Comparison of ENCODE assay signal across 10 cellular contexts in genomic region chr5:115962239-115962564, GRCh38. TPM values are rescaled to one million over a fixed set of nuclear protein-coding genes. Genes with fewer than 3 reads are reported as not detected.
DNase-seq lines count a peak whose midpoint lies in the region; ATAC-seq and TF ChIP-seq lines count a peak whose summit lies in the region.
"Had no signal": no experiment of that assay in that cellular context is flagged by ENCODE, and none has a peak within 500 bp of the region (broad histone marks: within the 10 kb centered on the region; RNA-seq: fewer than 3 reads in every experiment).

LVRN (plus strand) TSS chr5:115962475; CDS start chr5:115962618, 143 bp downstream.

- no peak for DNase-seq in stimulated activated naive CD8-positive, alpha-beta T cell treated with anti-CD3 and anti-CD28 coated beads, Interleukin-15, amount 100 ng/mL, for 72 hours
- DNase-seq in stimulated activated naive CD8-positive, alpha-beta T cell treated with anti-CD3 and anti-CD28 coated beads, Interleukin-15, Interleukin-2, amounts not matched to agents 100 U/mL and 50 U/mL, for 24 hours: no peak
- no peak for DNase-seq in esophagus muscularis mucosa (ENCODE audit: extremely low spot score)
- DNase-seq in neural progenitor cell (ENCODE audit: low spot score): no peak
- DNase-seq in NCI-H2081 (lab: John Stamatoyannopoulos, UW): no peak
- DNase-seq in NK-92 treated with Interleukin-12 subunit alpha and Interleukin-12 subunit beta, amount 100 ng/mL, for 24 hours (lab: John Stamatoyannopoulos, UW): no peak
- DNase-seq: CD4-positive, alpha-beta T cell; SHP77 had no signal

- TF ChIP-seq EP300 in esophagus muscularis mucosa (IDR thresholded peaks at IDR 0.05): no peak

- H2AFZ ChIP-seq in neural progenitor cell (replicated peaks): peak within 1 kb of the TSS; percentile 72

- H3K9me3 ChIP-seq in esophagus muscularis mucosa (no peaks in the 10 kb centered on the region), neural progenitor cell (ENCODE audit: low read depth) (no peaks in the 10 kb centered on the region)

- H3K9ac ChIP-seq in neural progenitor cell: no peak within 1 kb of the TSS

- no peak for TF ChIP-seq POLR2A in esophagus muscularis mucosa (IDR thresholded peaks at IDR 0.05; ENCODE audit: low read depth)

- no peaks in the 10 kb centered on the region for H3K36me3 ChIP-seq in esophagus muscularis mucosa
- no peaks in the 10 kb centered on the region for H3K36me3 ChIP-seq in neural progenitor cell

- no peaks in the 10 kb centered on the region for H3K79me2 ChIP-seq in neural progenitor cell (ENCODE audit: low read depth)

- H3K4me3 ChIP-seq in esophagus muscularis mucosa: peak within 1 kb of the TSS; percentile 40 to 61 (median 49)
- H3K4me3 ChIP-seq in neural progenitor cell: peak within 1 kb of the TSS; percentile 45

- no peak for TF ChIP-seq CTCF in esophagus muscularis mucosa (IDR thresholded peaks at IDR 0.05)
- TF ChIP-seq CTCF in neural progenitor cell (IDR thresholded peaks at IDR 0.05): no peak

- peaks cover 59% of the 10 kb centered on the region for H3K27me3 Mint-ChIP-seq in stimulated activated naive CD8-positive, alpha-beta T cell treated with anti-CD3 and anti-CD28 coated beads, Interleukin-15, amount 100 ng/mL, for 72 hours
- H3K27me3 Mint-ChIP-seq in neural progenitor cell (ENCODE audit: insufficient read depth, low read depth): peaks cover 18% of the 10 kb centered on the region

- H3K27ac Mint-ChIP-seq in stimulated activated naive CD8-positive, alpha-beta T cell treated with anti-CD3 and anti-CD28 coated beads, Interleukin-15, amount 100 ng/mL, for 72 hours: no peak within 1 kb of the TSS
- no peak within 1 kb of the TSS for H3K27ac Mint-ChIP-seq in neural progenitor cell
- H3K27ac Mint-ChIP-seq: CD4-positive, alpha-beta T cell had no signal

- no peaks in the 10 kb centered on the region for H3K36me3 Mint-ChIP-seq in neural progenitor cell

- H3K27me3 ChIP-seq in esophagus muscularis mucosa (peaks cover 0 to 82% (median 25%) of the 10 kb centered on the region in 4 donors), neural progenitor cell (peaks cover 76% of the 10 kb centered on the region)

- peak within 1 kb of the TSS; percentile 46 to 60 for H3K4me3 Mint-ChIP-seq in stimulated activated naive CD8-positive, alpha-beta T cell treated with anti-CD3 and anti-CD28 coated beads, Interleukin-15, amount 100 ng/mL, for 72 hours
- peak within 1 kb of the TSS; percentile 38 for H3K4me3 Mint-ChIP-seq in neural progenitor cell
- H3K4me3 Mint-ChIP-seq: CD4-positive, alpha-beta T cell had no signal

- ATAC-seq in stimulated activated naive CD8-positive, alpha-beta T cell treated with anti-CD3 and anti-CD28 coated beads, Interleukin-15, amount 100 ng/mL, for 72 hours: no peak
- no peak for ATAC-seq in stimulated activated naive CD8-positive, alpha-beta T cell treated with anti-CD3 and anti-CD28 coated beads, Interleukin-15, Interleukin-2, amounts not matched to agents 100 U/mL and 50 U/mL, for 24 hours
- ATAC-seq in HG03097 (IDR thresholded peaks at IDR 0.05; ENCODE audit: low FRiP score, unreplicated experiment) (no peak), HG03354 (IDR thresholded peaks at IDR 0.05; ENCODE audit: poor library complexity, severe bottlenecking, unreplicated experiment) (no peak)

- no peaks in the 10 kb centered on the region for H3K9me3 Mint-ChIP-seq in stimulated activated naive CD8-positive, alpha-beta T cell treated with anti-CD3 and anti-CD28 coated beads, Interleukin-15, amount 100 ng/mL, for 72 hours
- H3K9me3 Mint-ChIP-seq in neural progenitor cell: peaks cover 4% of the 10 kb centered on the region
- H3K9me3 Mint-ChIP-seq: CD4-positive, alpha-beta T cell had no signal

- peaks cover 19 to 26% (median 25%) of the 10 kb centered on the region in 4 donors for H3K4me1 ChIP-seq in esophagus muscularis mucosa
- no peaks in the 10 kb centered on the region for H3K4me1 ChIP-seq in neural progenitor cell

- peak within 1 kb of the TSS; percentile 42 to 60 (median 46) for H3K27ac ChIP-seq in esophagus muscularis mucosa (replicated peaks in 1 of 4)
- H3K27ac ChIP-seq in neural progenitor cell: no peak within 1 kb of the TSS

- 7% methylated on average over 13 of the region's 18 CpGs for WGBS in esophagus muscularis mucosa

- peaks cover 13% of the 10 kb centered on the region for H3K4me1 Mint-ChIP-seq in stimulated activated naive CD8-positive, alpha-beta T cell treated with anti-CD3 and anti-CD28 coated beads, Interleukin-15, amount 100 ng/mL, for 72 hours
- H3K4me1 Mint-ChIP-seq in neural progenitor cell: no peaks in the 10 kb centered on the region

- H4K20me1 ChIP-seq in neural progenitor cell (ENCODE audit: low read depth): no peaks in the 10 kb centered on the region

- no peaks in the 10 kb centered on the region for H3F3A ChIP-seq in neural progenitor cell (ENCODE audit: low read depth)

- H3K4me2 ChIP-seq in neural progenitor cell: peak within 1 kb of the TSS; percentile 69

- intact Hi-C loops in esophagus muscularis mucosa (cut with DNase I): no loop called here

RNA-seq across cellular contexts. Expression of gene LVRN, which starts in this region (rescaled TPM):
- total RNA-seq in esophagus muscularis mucosa (10 to 100 TPM in 1 of 4 donors, 1 to 10 TPM in 3; 1.3 to 11.2 (median 3.4) TPM), neural progenitor cell (ENCODE audit: low replicate concordance) (0.41 and 0.53 TPM in 2 replicates)
